ENCODE assay signal across 8 cellular contexts in the genomic region with DNA sequence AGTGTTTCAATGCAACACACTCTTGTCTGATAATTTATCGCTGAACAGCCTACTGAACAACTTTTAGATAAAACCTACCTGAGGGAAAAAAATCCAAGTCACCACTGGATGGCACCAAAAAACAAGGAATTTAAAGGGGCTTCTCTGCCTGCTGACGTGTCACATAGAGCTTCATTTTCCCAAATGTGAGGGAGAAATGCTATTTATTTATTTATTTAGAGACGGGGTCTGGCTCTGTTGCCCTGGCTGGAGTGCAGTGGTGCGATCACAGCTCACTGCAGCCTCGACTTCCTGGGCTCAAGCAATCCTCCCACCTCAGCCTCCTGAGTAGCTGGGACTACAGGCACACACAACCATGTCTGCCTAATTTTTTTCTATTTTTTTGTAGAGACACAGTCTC. TPM values are rescaled to one million over a fixed set of nuclear protein-coding genes. Genes with fewer than 3 reads are reported as not detected.
A peak's percentile ranks its signal among the peaks of the same experiment; 100 is the strongest.
DNase-seq lines count a peak whose midpoint lies in the region; ATAC-seq and TF ChIP-seq lines count a peak whose summit lies in the region.
"Not testable (repeated sequence)": the region's sequence is repeated elsewhere in the genome, so short reads cannot be mapped to it uniquely, and the experiment has no call there.

No MANE protein-coding gene starts in this region.

- H3K27me3 Mint-ChIP-seq in glutamatergic neuron (ENCODE audit: unreplicated experiment) = not testable (repeated sequence)
- H3K27me3 Mint-ChIP-seq in nephron progenitor cell (ENCODE audit: low read depth, poor library complexity) = peaks cover 14% of the 10 kb centered on the region

- not testable (repeated sequence) for TF ChIP-seq EP300 in upper lobe of left lung (IDR thresholded peaks at IDR 0.05)

- not testable (repeated sequence) for H3K9me3 ChIP-seq in SJCRH30 (replicated peaks); upper lobe of left lung

- H3K4me1 ChIP-seq in SJCRH30, upper lobe of left lung: not testable (repeated sequence)

- not testable (repeated sequence) for H3K36me3 Mint-ChIP-seq in glutamatergic neuron (ENCODE audit: unreplicated experiment); nephron progenitor cell (ENCODE audit: low read depth)

- DNase-seq in DMS79 treated with DMSO at 0.1 percent for 48 hours (lab: John Stamatoyannopoulos, UW) = peak; percentile 63
- peak; percentile 62 for DNase-seq in HFF-Myc (ENCODE audit: extremely low read depth, low read depth)
- DNase-seq in NCI-H2029 treated with DMSO at 0.1 percent for 48 hours (lab: John Stamatoyannopoulos, UW) = peak; percentile 56
- DNase-seq in SJCRH30 = peak; percentile 56 to 88
- DNase-seq in astrocyte of the spinal cord (ENCODE audit: low read depth, low spot score) = peak; percentile 74
- DNase-seq in glutamatergic neuron, upper lobe of left lung: not testable (repeated sequence)
- DNase-seq in nephron progenitor cell = peak; percentile 35

- not testable (repeated sequence) for H3K9me3 Mint-ChIP-seq in glutamatergic neuron (ENCODE audit: unreplicated experiment); nephron progenitor cell

- ATAC-seq in upper lobe of left lung (ENCODE audit: low FRiP score in 2 of 2) = peak in 1 of 2 donors; percentile 82

- TF ChIP-seq CTCF in HFF-Myc (IDR thresholded peaks at IDR 0.05; ENCODE audit: low read depth, low read length, missing control alignments) (peak; percentile 31), astrocyte of the spinal cord (IDR thresholded peaks at IDR 0.05; ENCODE audit: low read depth, low read length) (peak; percentile 44), glutamatergic neuron (IDR thresholded peaks at IDR 0.05; ENCODE audit: partially characterized antibody, unreplicated experiment) (peak; percentile 9), nephron progenitor cell (IDR thresholded peaks at IDR 0.05) (peak; percentile 48), upper lobe of left lung (IDR thresholded peaks at IDR 0.05) (peak in 5 of 6 experiments; percentile 11 to 67 (median 60))

- H3K36me3 ChIP-seq in SJCRH30, upper lobe of left lung: not testable (repeated sequence)

- H3K27ac Mint-ChIP-seq in glutamatergic neuron (ENCODE audit: unreplicated experiment); nephron progenitor cell: not testable (repeated sequence)

- H3K4me1 Mint-ChIP-seq in glutamatergic neuron (ENCODE audit: low read depth, unreplicated experiment); nephron progenitor cell: not testable (repeated sequence)

- not testable (repeated sequence) for TF ChIP-seq POLR2A in upper lobe of left lung (IDR thresholded peaks at IDR 0.05)

- H3K4me3 ChIP-seq in HFF-Myc (replicated peaks; ENCODE audit: low read depth, low read length); SJCRH30; astrocyte of the spinal cord (ENCODE audit: low read depth, low read length); upper lobe of left lung: not testable (repeated sequence)

- WGBS in upper lobe of left lung, 2 donors = 18 to 20% methylated on average over 5 of the region's 5 CpGs

- not testable (repeated sequence) for H3K27me3 ChIP-seq in SJCRH30, upper lobe of left lung

- in situ Hi-C loops in astrocyte of the spinal cord (cut with HindIII; ENCODE audit: low sequenced_read_pairs) = not testable (repeated sequence)

- H3K27ac ChIP-seq in SJCRH30, upper lobe of left lung: not testable (repeated sequence)

- not testable (repeated sequence) for H3K4me3 Mint-ChIP-seq in glutamatergic neuron (ENCODE audit: unreplicated experiment); nephron progenitor cell

RNA-seq across cellular contexts. Expression of a gene that starts 27.4 kb away (rescaled TPM):
- total RNA-seq in SJCRH30 (2014; rRNA removed; shearing (Covaris generic)) = 0.04 TPM in 1 of 2 replicates, not detected in the other
- not detected for total RNA-seq in glutamatergic neuron (ENCODE audit: unreplicated experiment)
- under 1 TPM in 1 of 6 donors, not detected in 5; 0.03 TPM for total RNA-seq in upper lobe of left lung

Comparison
In these comparisons a context has a peak if more than half of its experiments do, and no peak if none do; other contexts are left out.
1. CTCF ChIP-seq: peak in every context shown above with its lines; median percentile 60 in upper lobe of left lung; 48 in nephron progenitor cell; 44 in astrocyte of the spinal cord; 31 in HFF-Myc; 9 in glutamatergic neuron.